Comparison of ENCODE assay signal across 14 cellular contexts in genomic region chr4:173998471-173999144, GRCh38.
"Had no signal": no experiment of that assay in that cellular context is flagged by ENCODE, and none has a peak within 500 bp of the region (broad histone marks: within the 10 kb centered on the region; RNA-seq: fewer than 3 reads in every experiment).

No MANE protein-coding gene starts in this region.

- ATAC-seq: activated CD8-positive, alpha-beta T cell treated with anti-CD3 and anti-CD28 coated beads, Interleukin-2, amount 10 ng/mL, durations not matched to agents 7 days and 5 days; stimulated activated naive CD8-positive, alpha-beta T cell treated with anti-CD3 and anti-CD28 coated beads, Interleukin-15, amount 100 ng/mL, for 72 hours; upper lobe of right lung had no signal

- H3K4me2 ChIP-seq: hepatocyte had no signal

- H3K9me3 ChIP-seq: testis, upper lobe of right lung had no signal

- H3K27ac ChIP-seq: coronary artery, epithelial cell of prostate, hepatocyte, testis, upper lobe of right lung had no signal

- H3K4me3 ChIP-seq: coronary artery, hepatocyte, testis, upper lobe of right lung had no signal

- H3K36me3 ChIP-seq: upper lobe of right lung had no signal

- H3K4me1 ChIP-seq: testis, upper lobe of right lung had no signal

- H2AFZ ChIP-seq: hepatocyte had no signal

- H3K79me2 ChIP-seq: hepatocyte had no signal

- DNase-seq: activated CD4-positive, alpha-beta T cell treated with anti-CD3 and anti-CD28 coated beads for 48 hours; activated CD8-positive, alpha-beta T cell treated with anti-CD3 and anti-CD28 coated beads, Interleukin-2, amount 10 ng/mL, durations not matched to agents 7 days and 5 days; activated naive CD4-positive, alpha-beta T cell treated with anti-CD3 and anti-CD28 coated beads for 36 hours; central memory CD4-positive, alpha-beta T cell; effector memory CD4-positive, alpha-beta T cell; kidney glomerular epithelial cell; nephron progenitor cell; stimulated activated CD4-positive, alpha-beta T cell treated with anti-CD3 and anti-CD28 coated beads, Interleukin-4, amount 100 ng/mL, for 1 hour; stimulated activated naive CD8-positive, alpha-beta T cell treated with anti-CD3 and anti-CD28 coated beads, Interleukin-15, amount 100 ng/mL, for 72 hours; testis; upper lobe of right lung had no signal

- H3K27me3 ChIP-seq: hepatocyte, testis, upper lobe of right lung had no signal
